ENCODE assay signal across 24 cellular contexts in the genomic region with DNA sequence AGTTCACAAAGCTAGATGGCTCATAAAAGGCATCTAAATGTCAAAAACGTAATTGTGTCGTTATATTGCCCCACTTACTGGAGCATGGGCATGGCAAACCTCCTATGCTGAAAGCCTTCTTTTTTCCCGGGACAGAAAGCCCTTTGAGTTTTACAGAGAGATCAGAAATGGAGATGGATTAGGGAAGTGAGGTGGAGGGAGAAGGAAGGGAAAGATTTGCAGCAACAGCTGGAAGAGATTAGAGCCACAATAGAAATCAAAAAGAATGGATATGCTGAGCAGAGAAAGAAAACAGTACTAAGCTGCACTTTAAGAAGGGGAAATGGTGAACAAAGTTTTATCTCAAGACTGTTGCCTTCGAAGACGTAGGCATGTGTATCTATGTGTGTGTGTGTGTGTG.
DNase-seq lines count a peak whose midpoint lies in the region; TF ChIP-seq lines count a peak whose summit lies in the region.
"Had no signal": no experiment of that assay in that cellular context is flagged by ENCODE, and none has a peak within 500 bp of the region (broad histone marks: within the 10 kb centered on the region; RNA-seq: fewer than 3 reads in every experiment).

No MANE protein-coding gene starts in this region.

- H3K36me3 ChIP-seq in HEK293 (ENCODE audit: control insufficient read depth in 2 of 2, insufficient read depth in 1 of 2, low read length in 2 of 2) = no peaks in the 10 kb centered on the region

- H3K9me3 ChIP-seq in HEK293 (ENCODE audit: control insufficient read depth, insufficient read depth, low read depth, low read length) = no peaks in the 10 kb centered on the region
- H3K9me3 ChIP-seq: Caco-2 had no signal

- POLR2A ChIA-PET in HEK293 (lab: Yijun Ruan, JAX) = no interaction called here

- in situ Hi-C loops in SK-MEL-5 (cut with HindIII; ENCODE audit: low pct_unique_long_range_greater_than_20kb, low sequenced_read_pairs) = no loop called here

- DNase-seq in SK-MEL-5 (ENCODE audit: low read depth, low spot score) (peak; percentile 48), myocyte (ENCODE audit: low read depth) (peak; percentile 38), epidermal melanocyte (ENCODE audit: insufficient read length, low spot score) (no peak), NCI-H2171 (lab: John Stamatoyannopoulos, UW) (no peak), EL (no peak), GDM1 (lab: John Stamatoyannopoulos, UW) (no peak)
- DNase-seq: AML-193; C1 segment of cervical spinal cord; Caco-2; CD8-positive, alpha-beta T cell; GF-D8; Karpas-422; NCI-H1092 treated with DMSO at 0.1 percent for 48 hours; NCI-H1436; NCI-H187; NCI-H2081 treated with DMSO at 0.1 percent for 48 hours; NCI-H2171 treated with DMSO at 0.1 percent for 48 hours; NCI-H345; NCI-H748 treated with DMSO at 0.1 percent for 48 hours; NK-92 treated with Interleukin-12 subunit alpha and Interleukin-12 subunit beta, amount 100 ng/mL, for 24 hours; PC-9; Right ventricle myocardium superior; RPMI8226 had no signal

- CTCF ChIA-PET in HEK293 (lab: Yijun Ruan, JAX) = no interaction called here

- no peak overlapping the region for H3K27ac ChIP-seq in HEK293 (ENCODE audit: extremely low read depth, low read depth, low read length)
- H3K27ac ChIP-seq: PC-9 had no signal

- no peaks in the 10 kb centered on the region for H3K4me1 ChIP-seq in HEK293 (ENCODE audit: control insufficient read depth, insufficient read depth, low read length)
- H3K4me1 ChIP-seq: Caco-2 had no signal

- no peak for TF ChIP-seq CTCF in HEK293 (tag by site-specific recombination; IDR thresholded peaks at IDR 0.05)

- H3K4me3 ChIP-seq in HEK293 (ENCODE audit: low read depth, low read length) = no peak overlapping the region
- H3K4me3 ChIP-seq: PC-9 had no signal

TF ChIP-seq in HEK293, 187 proteins besides CTCF, POLR2A, EP300 and RAD21:
- TF ChIP-seq ZNF391 (tag by site-specific recombination; IDR thresholded peaks at IDR 0.05; ENCODE audit: borderline replicate concordance, low read depth) (no peak), ZNF112 (tag by site-specific recombination; IDR thresholded peaks at IDR 0.05) (no peak), ZNF561 (tag by site-specific recombination; IDR thresholded peaks at IDR 0.05; ENCODE audit: borderline replicate concordance) (no peak), ZNF629 (tag by site-specific recombination; IDR thresholded peaks at IDR 0.05) (no peak)
- TF ChIP-seq, protein P1, sequence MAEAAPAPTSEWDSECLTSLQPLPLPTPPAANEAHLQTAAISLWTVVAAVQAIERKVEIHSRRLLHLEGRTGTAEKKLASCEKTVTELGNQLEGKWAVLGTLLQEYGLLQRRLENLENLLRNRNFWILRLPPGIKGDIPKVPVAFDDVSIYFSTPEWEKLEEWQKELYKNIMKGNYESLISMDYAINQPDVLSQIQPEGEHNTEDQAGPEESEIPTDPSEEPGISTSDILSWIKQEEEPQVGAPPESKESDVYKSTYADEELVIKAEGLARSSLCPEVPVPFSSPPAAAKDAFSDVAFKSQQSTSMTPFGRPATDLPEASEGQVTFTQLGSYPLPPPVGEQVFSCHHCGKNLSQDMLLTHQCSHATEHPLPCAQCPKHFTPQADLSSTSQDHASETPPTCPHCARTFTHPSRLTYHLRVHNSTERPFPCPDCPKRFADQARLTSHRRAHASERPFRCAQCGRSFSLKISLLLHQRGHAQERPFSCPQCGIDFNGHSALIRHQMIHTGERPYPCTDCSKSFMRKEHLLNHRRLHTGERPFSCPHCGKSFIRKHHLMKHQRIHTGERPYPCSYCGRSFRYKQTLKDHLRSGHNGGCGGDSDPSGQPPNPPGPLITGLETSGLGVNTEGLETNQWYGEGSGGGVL (tag by site-specific recombination; IDR thresholded peaks at IDR 0.05) = no peak
- TF ChIP-seq, protein P2, sequence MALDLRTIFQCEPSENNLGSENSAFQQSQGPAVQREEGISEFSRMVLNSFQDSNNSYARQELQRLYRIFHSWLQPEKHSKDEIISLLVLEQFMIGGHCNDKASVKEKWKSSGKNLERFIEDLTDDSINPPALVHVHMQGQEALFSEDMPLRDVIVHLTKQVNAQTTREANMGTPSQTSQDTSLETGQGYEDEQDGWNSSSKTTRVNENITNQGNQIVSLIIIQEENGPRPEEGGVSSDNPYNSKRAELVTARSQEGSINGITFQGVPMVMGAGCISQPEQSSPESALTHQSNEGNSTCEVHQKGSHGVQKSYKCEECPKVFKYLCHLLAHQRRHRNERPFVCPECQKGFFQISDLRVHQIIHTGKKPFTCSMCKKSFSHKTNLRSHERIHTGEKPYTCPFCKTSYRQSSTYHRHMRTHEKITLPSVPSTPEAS (tag by site-specific recombination; IDR thresholded peaks at IDR 0.05) = peak; percentile 74
TF ChIP-seq in HEK293: peak in this region for 1.

Comparison
In these comparisons a context has a peak if more than half of its experiments do, and no peak if none do; other contexts are left out.
1. DNase-seq: peak in SK-MEL-5 (single experiment) and myocyte (single experiment); none in epidermal melanocyte (single experiment), NCI-H2171 (single experiment), EL (single experiment) and GDM1 (single experiment).